Comparison of ENCODE assay signal across 1 cellular context in the genomic region with DNA sequence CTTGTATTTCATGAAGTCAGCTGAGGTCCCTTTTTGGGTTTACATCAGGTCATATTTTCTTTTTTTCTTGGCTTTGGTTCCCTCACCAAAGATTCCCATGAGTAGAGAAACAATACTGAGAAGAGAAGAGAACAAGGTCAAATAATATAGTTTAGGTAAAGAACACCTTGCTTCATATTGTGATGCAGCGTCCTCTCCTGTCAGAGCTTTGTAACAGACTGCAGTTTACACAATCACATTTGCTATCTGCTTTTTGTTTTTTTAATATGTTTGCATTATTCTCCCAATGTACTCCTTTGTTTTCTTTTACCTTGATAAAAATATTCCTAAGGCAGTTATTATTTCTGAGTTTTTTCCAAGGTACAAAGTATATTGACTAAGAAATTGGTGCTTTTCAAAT.
TF ChIP-seq lines count a peak whose summit lies in the region.

No MANE protein-coding gene starts in this region.

TF ChIP-seq in HCT116, 20 proteins besides CTCF, POLR2A, EP300 and RAD21 (continued from another document):
- TF ChIP-seq, protein P1, sequence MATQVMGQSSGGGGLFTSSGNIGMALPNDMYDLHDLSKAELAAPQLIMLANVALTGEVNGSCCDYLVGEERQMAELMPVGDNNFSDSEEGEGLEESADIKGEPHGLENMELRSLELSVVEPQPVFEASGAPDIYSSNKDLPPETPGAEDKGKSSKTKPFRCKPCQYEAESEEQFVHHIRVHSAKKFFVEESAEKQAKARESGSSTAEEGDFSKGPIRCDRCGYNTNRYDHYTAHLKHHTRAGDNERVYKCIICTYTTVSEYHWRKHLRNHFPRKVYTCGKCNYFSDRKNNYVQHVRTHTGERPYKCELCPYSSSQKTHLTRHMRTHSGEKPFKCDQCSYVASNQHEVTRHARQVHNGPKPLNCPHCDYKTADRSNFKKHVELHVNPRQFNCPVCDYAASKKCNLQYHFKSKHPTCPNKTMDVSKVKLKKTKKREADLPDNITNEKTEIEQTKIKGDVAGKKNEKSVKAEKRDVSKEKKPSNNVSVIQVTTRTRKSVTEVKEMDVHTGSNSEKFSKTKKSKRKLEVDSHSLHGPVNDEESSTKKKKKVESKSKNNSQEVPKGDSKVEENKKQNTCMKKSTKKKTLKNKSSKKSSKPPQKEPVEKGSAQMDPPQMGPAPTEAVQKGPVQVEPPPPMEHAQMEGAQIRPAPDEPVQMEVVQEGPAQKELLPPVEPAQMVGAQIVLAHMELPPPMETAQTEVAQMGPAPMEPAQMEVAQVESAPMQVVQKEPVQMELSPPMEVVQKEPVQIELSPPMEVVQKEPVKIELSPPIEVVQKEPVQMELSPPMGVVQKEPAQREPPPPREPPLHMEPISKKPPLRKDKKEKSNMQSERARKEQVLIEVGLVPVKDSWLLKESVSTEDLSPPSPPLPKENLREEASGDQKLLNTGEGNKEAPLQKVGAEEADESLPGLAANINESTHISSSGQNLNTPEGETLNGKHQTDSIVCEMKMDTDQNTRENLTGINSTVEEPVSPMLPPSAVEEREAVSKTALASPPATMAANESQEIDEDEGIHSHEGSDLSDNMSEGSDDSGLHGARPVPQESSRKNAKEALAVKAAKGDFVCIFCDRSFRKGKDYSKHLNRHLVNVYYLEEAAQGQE (IDR thresholded peaks at IDR 0.05; ENCODE audit: low read depth), result no peak
- TF ChIP-seq, protein P2, sequence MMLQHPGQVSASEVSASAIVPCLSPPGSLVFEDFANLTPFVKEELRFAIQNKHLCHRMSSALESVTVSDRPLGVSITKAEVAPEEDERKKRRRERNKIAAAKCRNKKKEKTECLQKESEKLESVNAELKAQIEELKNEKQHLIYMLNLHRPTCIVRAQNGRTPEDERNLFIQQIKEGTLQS (IDR thresholded peaks at IDR 0.05), result no peak
- TF ChIP-seq YY1 (IDR thresholded peaks at IDR 0.05; ENCODE audit: extremely low read depth, insufficient replicate concordance, low read depth, low read length), result no peak
- TF ChIP-seq FOSL1 (IDR thresholded peaks at IDR 0.05; ENCODE audit: low read depth), result no peak
- no peak for TF ChIP-seq TCF7L2 (IDR thresholded peaks at IDR 0.05; ENCODE audit: borderline replicate concordance, extremely low read depth, insufficient read depth, insufficient read length)
- TF ChIP-seq SP1 (IDR thresholded peaks at IDR 0.05; ENCODE audit: low read depth), result no peak
- no peak for TF ChIP-seq EGR1 (IDR thresholded peaks at IDR 0.05; ENCODE audit: low read depth)
- TF ChIP-seq CEBPB (IDR thresholded peaks at IDR 0.05; ENCODE audit: low read depth), result no peak
- TF ChIP-seq SIN3A (IDR thresholded peaks at IDR 0.05; ENCODE audit: low read depth), result no peak
- no peak for TF ChIP-seq POLR2AphosphoS5 (IDR thresholded peaks at IDR 0.05; ENCODE audit: low read depth, low read length)
- TF ChIP-seq EZH2 (IDR thresholded peaks at IDR 0.05), result no peak
- TF ChIP-seq CBX3 (IDR thresholded peaks at IDR 0.05; ENCODE audit: low read depth), result no peak
- no peak for TF ChIP-seq ZFX (IDR thresholded peaks at IDR 0.05)
- TF ChIP-seq SRF (IDR thresholded peaks at IDR 0.05; ENCODE audit: low read depth), result no peak
- no peak for TF ChIP-seq JUND (IDR thresholded peaks at IDR 0.05)
